Comparison of ENCODE assay signal across 19 cellular contexts in the genomic region with DNA sequence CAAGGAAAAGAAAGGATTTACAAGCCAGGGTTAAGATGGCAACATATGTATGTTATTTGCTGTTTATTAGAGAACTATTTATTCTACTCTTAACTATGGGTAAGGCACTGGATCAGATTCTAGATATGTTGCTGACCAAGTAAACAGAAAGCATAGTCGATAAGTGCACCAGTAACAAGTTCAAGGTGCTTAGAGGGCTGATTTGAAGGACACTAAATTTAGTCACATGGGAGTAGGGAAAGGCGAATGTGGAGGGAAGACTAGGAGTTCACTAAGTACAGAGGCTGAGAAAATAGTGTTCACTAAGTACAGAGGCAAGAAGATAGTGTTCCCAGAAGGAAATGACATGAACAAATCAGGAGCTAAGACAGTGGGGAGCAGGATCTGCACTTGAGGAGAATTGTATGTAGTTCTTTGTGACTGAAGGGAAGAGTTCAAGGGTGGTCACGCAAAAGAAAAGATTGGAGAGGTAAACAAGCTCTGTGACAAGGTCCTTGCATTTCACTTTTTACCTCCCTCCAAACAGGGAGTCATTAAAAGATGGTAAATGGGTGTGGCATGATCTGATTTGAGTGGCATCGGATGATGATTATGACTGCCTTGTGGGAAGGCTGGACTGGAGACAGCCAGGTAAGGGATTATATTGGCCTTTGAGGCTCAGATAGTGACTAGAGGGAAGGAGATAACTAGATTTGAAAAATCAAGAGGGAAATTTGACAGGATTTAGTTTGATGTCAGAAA. TPM values are rescaled to one million over a fixed set of nuclear protein-coding genes. Genes with fewer than 3 reads are reported as not detected.
DNase-seq lines count a peak whose midpoint lies in the region; ATAC-seq and TF ChIP-seq lines count a peak whose summit lies in the region.
"Had no signal": no experiment of that assay in that cellular context is flagged by ENCODE, and none has a peak within 500 bp of the region (broad histone marks: within the 10 kb centered on the region; RNA-seq: fewer than 3 reads in every experiment).

No MANE protein-coding gene starts in this region.

- H3K23ac ChIP-seq in mesendoderm (ENCODE audit: low read length) = no peak overlapping the region

- H3K4me2 ChIP-seq in SK-N-SH (no peak overlapping the region), GM23338 (no peak overlapping the region), mesendoderm (ENCODE audit: low read length) (no peak overlapping the region)

- H2AK5ac ChIP-seq in mesendoderm (ENCODE audit: low read length) = no peak overlapping the region

- H3K4me3 ChIP-seq in SK-N-SH (ENCODE audit: low read depth in 2 of 2, low read length in 1 of 2) = no peak overlapping the region
- no peak overlapping the region for H3K4me3 ChIP-seq in GM23338
- no peak overlapping the region for H3K4me3 ChIP-seq in mesendoderm (ENCODE audit: low read length)
- H3K4me3 ChIP-seq: gastrocnemius medialis, tibial artery had no signal

- H3K36me3 ChIP-seq in SK-N-SH (replicated peaks in 1 of 2; ENCODE audit: control insufficient read depth in 1 of 2, insufficient read depth in 2 of 2, low read length in 1 of 2) (peaks cover 46 to 48% of the 10 kb centered on the region in 2 experiments), GM23338 (ENCODE audit: insufficient read depth) (peaks cover 45% of the 10 kb centered on the region), mesendoderm (ENCODE audit: control insufficient read depth, insufficient read depth, low read length) (peaks cover 11% of the 10 kb centered on the region)

- CTCF ChIA-PET in SK-N-SH (lab: Yijun Ruan, JAX) = interaction anchor here (0.7 to 3.1 kb wide), 11 partner anchors 9 to 128 kb away, joined by 3 to 33 read pairs (median 4); a partner anchor contains a TSS

- H3K9me3 ChIP-seq in SK-N-SH = no peaks in the 10 kb centered on the region
- H3K9me3 ChIP-seq: gastrocnemius medialis, tibial artery had no signal

- no peaks in the 10 kb centered on the region for H3K79me1 ChIP-seq in mesendoderm (ENCODE audit: low read length)

- no peak overlapping the region for H4K5ac ChIP-seq in mesendoderm (ENCODE audit: low read length)

- peaks cover 8% of the 10 kb centered on the region for H4K20me1 ChIP-seq in SK-N-SH (ENCODE audit: insufficient read depth)
- H4K20me1 ChIP-seq in GM23338 (replicated peaks; ENCODE audit: insufficient read depth) = peaks cover 29% of the 10 kb centered on the region

- H3K4me1 Mint-ChIP-seq in GM23338 = peaks cover 9% of the 10 kb centered on the region
- peaks cover 3% of the 10 kb centered on the region for H3K4me1 Mint-ChIP-seq in activated naive CD8-positive, alpha-beta T cell treated with anti-CD3 and anti-CD28 coated beads for 36 hours
- H3K4me1 Mint-ChIP-seq: CD14-positive monocyte had no signal

- no peaks in the 10 kb centered on the region; the same call in 2 of the 3 replicates for H3K9me3 Mint-ChIP-seq in GM23338
- H3K9me3 Mint-ChIP-seq in activated naive CD8-positive, alpha-beta T cell treated with anti-CD3 and anti-CD28 coated beads for 36 hours = no peaks in the 10 kb centered on the region
- H3K9me3 Mint-ChIP-seq: CD14-positive monocyte had no signal

- no peak overlapping the region for H2AFZ ChIP-seq in SK-N-SH (ENCODE audit: low read depth)
- no peak overlapping the region for H2AFZ ChIP-seq in GM23338

- no peaks in the 10 kb centered on the region for H3K4me1 ChIP-seq in SK-N-SH (ENCODE audit: control insufficient read depth in 1 of 2, insufficient read depth in 2 of 2, low read depth in 1 of 2, low read length in 1 of 2)
- no peaks in the 10 kb centered on the region for H3K4me1 ChIP-seq in GM23338 (ENCODE audit: insufficient read depth)
- H3K4me1 ChIP-seq in mesendoderm (ENCODE audit: control insufficient read depth, low read depth, low read length) = no peaks in the 10 kb centered on the region
- H3K4me1 ChIP-seq: gastrocnemius medialis, tibial artery had no signal

- TF ChIP-seq RAD21 in SK-N-SH (IDR thresholded peaks at IDR 0.05; ENCODE audit: low read length) = no peak

- H2BK5ac ChIP-seq in mesendoderm (ENCODE audit: low read length) = no peak overlapping the region

- H3K9ac ChIP-seq in SK-N-SH = no peak overlapping the region
- H3K9ac ChIP-seq in mesendoderm (ENCODE audit: low read length) = no peak overlapping the region

- no peak for DNase-seq in SK-N-SH
- no peak for DNase-seq in GM23338 (ENCODE audit: low spot score)
- DNase-seq in activated naive CD8-positive, alpha-beta T cell treated with anti-CD3 and anti-CD28 coated beads for 36 hours = no peak
- DNase-seq in mesendoderm = no peak
- no peak for DNase-seq in DMS79 treated with DMSO at 0.1 percent for 48 hours (lab: John Stamatoyannopoulos, UW)
- DNase-seq in SHP77 (lab: John Stamatoyannopoulos, UW) = no peak
- DNase-seq: gastrocnemius medialis; NCI-H1694; NCI-H510A; stimulated activated CD4-positive, alpha-beta T cell treated with anti-CD3 and anti-CD28 coated beads, Interleukin-4, amount 100 ng/mL, for 1 hour; stimulated activated CD8-positive, alpha-beta memory T cell treated with anti-CD3 and anti-CD28 coated beads, Interleukin-4, amount 100 ng/mL, for 48 hours; tibial artery had no signal

- H3K27me3 ChIP-seq in SK-N-SH (ENCODE audit: insufficient read depth) (no peaks in the 10 kb centered on the region), GM23338 (ENCODE audit: insufficient read depth) (no peaks in the 10 kb centered on the region), mesendoderm (ENCODE audit: insufficient read depth, low read length, poor library complexity) (no peaks in the 10 kb centered on the region)
- H3K27me3 ChIP-seq: gastrocnemius medialis, tibial artery had no signal

- H3K9me2 ChIP-seq in SK-N-SH = no peaks in the 10 kb centered on the region
- no peaks in the 10 kb centered on the region for H3K9me2 ChIP-seq in GM23338 (ENCODE audit: insufficient read depth)

- no peak for TF ChIP-seq EP300 in SK-N-SH (IDR thresholded peaks at IDR 0.05; ENCODE audit: borderline replicate concordance in 1 of 2, low read depth in 1 of 2, low read length in 1 of 2)

- H3K27me3 Mint-ChIP-seq in GM23338 (ENCODE audit: insufficient read depth, low read depth, poor library complexity) = peaks cover 15% of the 10 kb centered on the region
- H3K27me3 Mint-ChIP-seq in activated naive CD8-positive, alpha-beta T cell treated with anti-CD3 and anti-CD28 coated beads for 36 hours = no peaks in the 10 kb centered on the region

- no peak overlapping the region for H3K27ac ChIP-seq in SK-N-SH (ENCODE audit: low read depth in 2 of 2, low read length in 1 of 2)
- H3K27ac ChIP-seq in GM23338 (ENCODE audit: low read depth) = peak overlapping the region; percentile 37; the same call in 1 of the 2 replicates
- no peak overlapping the region for H3K27ac ChIP-seq in mesendoderm (ENCODE audit: low read depth, low read length)
- H3K27ac ChIP-seq: epithelial cell of prostate, gastrocnemius medialis, tibial artery had no signal

- H3K4ac ChIP-seq in mesendoderm (ENCODE audit: low read depth, low read length) = no peak overlapping the region

- no peak overlapping the region for H3K27ac Mint-ChIP-seq in GM23338
- peak overlapping the region; percentile 4 for H3K27ac Mint-ChIP-seq in activated naive CD8-positive, alpha-beta T cell treated with anti-CD3 and anti-CD28 coated beads for 36 hours

- WGBS in SK-N-SH (ENCODE audit: low lambda C conversion rate) = 90% methylated on average over 4 of the region's 4 CpGs
- WGBS in mesendoderm (ENCODE audit: extremely low coverage, insufficient coverage, low lambda C conversion rate) = no CpG with 5 or more reads among the region's 4 CpGs

- peaks cover 68% of the 10 kb centered on the region for H3K36me3 Mint-ChIP-seq in GM23338 (ENCODE audit: low read depth)
- peaks cover 32% of the 10 kb centered on the region for H3K36me3 Mint-ChIP-seq in activated naive CD8-positive, alpha-beta T cell treated with anti-CD3 and anti-CD28 coated beads for 36 hours

- H3K79me2 ChIP-seq in SK-N-SH (ENCODE audit: insufficient read depth) (no peaks in the 10 kb centered on the region), GM23338 (replicated peaks; ENCODE audit: insufficient read depth) (peaks cover 8% of the 10 kb centered on the region; the same call in 1 of the 2 replicates), mesendoderm (ENCODE audit: control insufficient read depth, insufficient read depth, low read length) (no peaks in the 10 kb centered on the region)

- H2BK15ac ChIP-seq in mesendoderm (replicated peaks; ENCODE audit: low read depth) = no peak overlapping the region

- H3K4me3 Mint-ChIP-seq in GM23338 = no peak overlapping the region
- no peak overlapping the region for H3K4me3 Mint-ChIP-seq in activated naive CD8-positive, alpha-beta T cell treated with anti-CD3 and anti-CD28 coated beads for 36 hours
- H3K4me3 Mint-ChIP-seq: CD14-positive monocyte had no signal

- H3F3A ChIP-seq in SK-N-SH (replicated peaks; ENCODE audit: insufficient read depth) (peaks cover 21% of the 10 kb centered on the region), GM23338 (replicated peaks; ENCODE audit: low read depth) (peaks cover 24% of the 10 kb centered on the region)

- H4K8ac ChIP-seq in mesendoderm (ENCODE audit: low read depth, low read length) = no peak overlapping the region

- H3K56ac ChIP-seq in mesendoderm (ENCODE audit: low read length) = peak overlapping the region; percentile 4

- no peak overlapping the region for H3K18ac ChIP-seq in mesendoderm (ENCODE audit: low read length)

- H2BK120ac ChIP-seq in mesendoderm (ENCODE audit: low read depth, low read length) = no peak overlapping the region

- no peak for ATAC-seq in SK-N-SH treated with all-trans-retinoic acid at 6 μM for 48 hours
- no peak for ATAC-seq in GM23338
- ATAC-seq in GM21529 (IDR thresholded peaks at IDR 0.05; ENCODE audit: unreplicated experiment) = no peak
- ATAC-seq: gastrocnemius medialis had no signal

- TF ChIP-seq CTCF in SK-N-SH (IDR thresholded peaks at IDR 0.05) (no peak), GM23338 (conservative IDR thresholded peaks at IDR 0.05; ENCODE audit: low read depth in 2 of 2) (no peak)

- POLR2A ChIA-PET in SK-N-SH (lab: Yijun Ruan, JAX) = no interaction called here

RNA-seq across cellular contexts. Expression of a gene that starts 20.9 kb away (rescaled TPM):
- not detected in 2 replicates for polyA plus RNA-seq in SK-N-SH (2012; rRNA removed)
- polyA plus RNA-seq in SK-N-SH (2012; cell fraction: cytosol; rRNA removed) = not detected in 2 replicates
- not detected in 2 replicates for polyA plus RNA-seq in SK-N-SH (2012; cell fraction: nucleus; rRNA removed)
- total RNA-seq in GM23338 (2014; rRNA removed; shearing (Covaris generic)) = not detected in 2 replicates
- polyA plus RNA-seq in GM23338 (2016; fragmentation: Nextera tagmentation; extraction: Ambion mirVana) = not detected in 2 replicates
- under 1 TPM in 1 of 2 experiments, not detected in 1; 0.18 TPM for total RNA-seq in activated naive CD8-positive, alpha-beta T cell treated with anti-CD3 and anti-CD28 coated beads for 36 hours
- polyA plus RNA-seq in mesendoderm (2013, experiment 1 of 2) = not detected
- polyA plus RNA-seq in mesendoderm (2013, experiment 2 of 2) = not detected
- total RNA-seq: A172, gastrocnemius medialis, LHCN-M2, osteoblast had no signal
- polyA plus RNA-seq: CD14-positive monocyte had no signal

RNA-seq across cellular contexts. Expression of a gene that starts 32.4 kb away (rescaled TPM):
- polyA plus RNA-seq in SK-N-SH (2012; rRNA removed) (0.23 and 0.57 TPM in 2 replicates), GM23338 (2016; fragmentation: Nextera tagmentation; extraction: Ambion mirVana) (not detected in 2 replicates)
- 0.33 and 0.45 TPM in 2 replicates for polyA plus RNA-seq in SK-N-SH (2012; cell fraction: cytosol; rRNA removed)
- polyA plus RNA-seq in SK-N-SH (2012; cell fraction: nucleus; rRNA removed) = 0.06 and 0.08 TPM in 2 replicates
- total RNA-seq in GM23338 (2014; rRNA removed; shearing (Covaris generic)) = not detected in 2 replicates
- total RNA-seq in activated naive CD8-positive, alpha-beta T cell treated with anti-CD3 and anti-CD28 coated beads for 36 hours = 10 to 100 TPM; 16.4 to 18.1 TPM
- polyA plus RNA-seq in mesendoderm (2013, experiment 1 of 2) = not detected
- polyA plus RNA-seq in mesendoderm (2013, experiment 2 of 2) = not detected
- total RNA-seq: A172 had no signal

RNA-seq across cellular contexts. Expression of a gene that starts 38.5 kb away (rescaled TPM):
- polyA plus RNA-seq in SK-N-SH (2012; rRNA removed) (67.5 and 78.0 TPM in 2 replicates), GM23338 (2016; fragmentation: Nextera tagmentation; extraction: Ambion mirVana) (28.2 and 33.8 TPM in 2 replicates)
- polyA plus RNA-seq in SK-N-SH (2012; cell fraction: cytosol; rRNA removed) = 117 and 139 TPM in 2 replicates
- polyA plus RNA-seq in SK-N-SH (2012; cell fraction: nucleus; rRNA removed) = 43.9 and 71.3 TPM in 2 replicates
- total RNA-seq in GM23338 (2014; rRNA removed; shearing (Covaris generic)) = 109 and 148 TPM in 2 replicates
- 100 to 1,000 TPM; 306 to 317 TPM for total RNA-seq in activated naive CD8-positive, alpha-beta T cell treated with anti-CD3 and anti-CD28 coated beads for 36 hours
- polyA plus RNA-seq in mesendoderm (2013, experiment 1 of 2) = 193 TPM
- polyA plus RNA-seq in mesendoderm (2013, experiment 2 of 2) = 195 TPM

RNA-seq across cellular contexts. Expression of a gene that starts 52.4 kb away (rescaled TPM):
- polyA plus RNA-seq in SK-N-SH (2012; rRNA removed) (0.23 and 0.33 TPM in 2 replicates), GM23338 (2016; fragmentation: Nextera tagmentation; extraction: Ambion mirVana) (not detected in 2 replicates)
- 0.30 and 0.52 TPM in 2 replicates for polyA plus RNA-seq in SK-N-SH (2012; cell fraction: cytosol; rRNA removed)
- 0.32 and 0.40 TPM in 2 replicates for polyA plus RNA-seq in SK-N-SH (2012; cell fraction: nucleus; rRNA removed)
- not detected in 2 replicates for total RNA-seq in GM23338 (2014; rRNA removed; shearing (Covaris generic))
- total RNA-seq in activated naive CD8-positive, alpha-beta T cell treated with anti-CD3 and anti-CD28 coated beads for 36 hours = under 1 TPM; 0.21 to 0.50 TPM
- not detected for polyA plus RNA-seq in mesendoderm (2013, experiment 1 of 2)
- polyA plus RNA-seq in mesendoderm (2013, experiment 2 of 2) = not detected
- total RNA-seq: LHCN-M2 had no signal
- polyA plus RNA-seq: CD14-positive monocyte had no signal

Comparison
In these comparisons a context has a peak if more than half of its experiments do, and no peak if none do; other contexts are left out.
1. RNA of a gene that starts 32.4 kb away (total RNA-seq): 16.4 to 18.1 TPM in activated naive CD8-positive, alpha-beta T cell treated with anti-CD3 and anti-CD28 coated beads for 36 hours; not detected in GM23338; every median in the first group is over 10 times any median in the second.